Comparison of ENCODE assay signal across 18 cellular contexts in the genomic region with DNA sequence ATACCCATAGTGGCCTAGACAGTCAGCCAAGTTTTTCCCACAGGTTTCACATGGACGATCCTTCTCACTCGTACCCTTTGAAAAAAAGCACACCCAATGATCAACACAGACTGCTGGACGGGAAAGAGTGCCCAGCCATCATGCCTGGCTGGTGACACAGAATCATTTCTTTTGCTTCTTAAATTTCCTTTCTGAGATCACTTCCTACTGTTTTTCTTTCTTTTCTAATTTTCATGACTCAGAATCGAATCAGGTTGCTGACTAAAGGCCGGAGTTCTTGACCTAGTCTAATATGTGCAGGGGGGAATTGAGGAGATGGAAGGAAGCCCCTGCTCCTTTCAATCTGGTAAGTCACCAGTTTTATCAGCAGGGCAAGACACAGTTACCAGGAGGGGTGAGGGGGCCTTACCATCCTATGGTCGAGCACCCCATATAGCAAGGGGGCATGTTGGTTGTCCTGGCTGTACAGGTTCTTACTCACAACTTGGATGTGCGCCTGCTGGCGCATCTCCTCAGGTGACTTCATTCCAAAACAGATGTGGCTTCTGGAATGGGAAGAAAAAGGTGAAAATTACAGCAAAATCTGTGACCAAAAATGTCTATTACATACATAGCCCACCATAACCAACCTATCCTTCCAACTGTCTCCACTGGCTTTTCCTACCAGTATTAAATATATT.
DNase-seq lines count a peak whose midpoint lies in the region; ATAC-seq lines count a peak whose summit lies in the region.
"Had no signal": no experiment of that assay in that cellular context is flagged by ENCODE, and none has a peak within 500 bp of the region (broad histone marks: within the 10 kb centered on the region; RNA-seq: fewer than 3 reads in every experiment).

No MANE protein-coding gene starts in this region.

- ATAC-seq in HG02623 (IDR thresholded peaks at IDR 0.05; ENCODE audit: unreplicated experiment) (no peak), GM21825 (IDR thresholded peaks at IDR 0.05; ENCODE audit: unreplicated experiment) (no peak)
- ATAC-seq: right lobe of liver; stimulated activated naive B cell treated with anti-CD40 and anti-IgM and Interleukin-4, amounts not matched to agents 10 μg/mL and 1 μg/mL and 100 μg/mL, for 72 hours; T-cell had no signal

- DNase-seq in AG08395 (ENCODE audit: low spot score) (peak; percentile 27), HS-5 (ENCODE audit: low read depth) (peak; percentile 79), astrocyte of the hippocampus (ENCODE audit: low read depth, low spot score) (peak; percentile 60), iris pigment epithelial cell (ENCODE audit: low read depth) (peak; percentile 51), NCI-H1092 (lab: John Stamatoyannopoulos, UW) (no peak), hypothalamus (lab: John Stamatoyannopoulos, UW) (no peak)
- DNase-seq: activated CD8-positive, alpha-beta memory T cell treated with anti-CD3 and anti-CD28 coated beads, Interleukin-2, amount 50 U/mL, for 4 hours; activated naive CD8-positive, alpha-beta T cell treated with anti-CD3 and anti-CD28 coated beads for 36 hours; DMS53; erythroblast; NCI-H187; NCI-H524; PC-9; right lobe of liver; stimulated activated naive B cell treated with anti-CD40 and anti-IgM and Interleukin-4, amounts not matched to agents 10 μg/mL and 1 μg/mL and 100 μg/mL, for 72 hours; T-cell had no signal

Comparison
In these comparisons a context has a peak if more than half of its experiments do, and no peak if none do; other contexts are left out.
1. DNase-seq: peak in AG08395 (single experiment), HS-5 (single experiment), astrocyte of the hippocampus (single experiment) and iris pigment epithelial cell (single experiment); none in NCI-H1092 (single experiment) and hypothalamus (0 of 51).